8 cellular contexts compared by ENCODE assay signal in the genomic region with DNA sequence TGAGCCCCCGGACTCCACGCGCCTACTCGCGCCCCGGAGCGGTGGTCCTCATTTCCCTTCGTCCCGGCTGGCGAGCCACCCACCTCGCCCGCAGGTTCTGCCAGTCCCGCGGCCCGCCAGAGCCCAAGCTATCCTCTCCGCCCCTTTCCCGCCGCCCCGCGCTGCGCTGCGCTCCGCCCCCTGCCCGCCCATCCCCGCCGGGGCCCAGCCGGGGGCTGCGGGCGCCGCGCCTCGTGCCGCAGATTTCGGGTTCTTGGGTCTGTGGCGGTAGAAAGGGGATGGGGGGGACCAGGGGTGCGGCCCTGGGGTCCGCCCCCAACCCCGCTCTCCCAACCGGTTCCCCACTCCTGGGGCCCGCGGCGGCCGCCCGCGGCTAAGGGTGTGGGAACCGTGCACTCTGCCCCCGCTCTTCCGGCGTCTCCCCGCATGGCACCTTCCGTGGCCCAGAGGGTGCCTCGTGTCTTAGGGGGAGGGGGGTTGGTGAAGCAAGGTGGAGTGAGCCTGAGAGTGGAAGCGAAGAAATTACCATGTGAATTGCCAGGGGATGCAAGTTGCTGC.
DNase-seq lines count a peak whose midpoint lies in the region; TF ChIP-seq lines count a peak whose summit lies in the region.

No MANE protein-coding gene starts in this region.

- H3K9me3 ChIP-seq in osteoblast (ENCODE audit: low read depth, low read length) = no peaks in the 10 kb centered on the region
- no peaks in the 10 kb centered on the region for H3K9me3 ChIP-seq in transverse colon
- H3K9me3 ChIP-seq in BE2C = no peaks in the 10 kb centered on the region

- intact Hi-C loops in transverse colon (cut with DNase I; ENCODE audit: low total_unique reads) = no loop called here

- no peak for TF ChIP-seq EP300 in transverse colon (IDR thresholded peaks at IDR 0.05; ENCODE audit: low read depth)

- no peak for TF ChIP-seq POLR2A in transverse colon (IDR thresholded peaks at IDR 0.05)

- in situ Hi-C loops in transverse colon (cut with MboI; ENCODE audit: low pct_ligation_motif_present in 1 of 4, low pct_unique_long_range_greater_than_20kb in 1 of 4, low sequenced_read_pairs in 3 of 4) = no loop called here

- 42% methylated on average over 44 of the region's 53 CpGs; no CpG with 5 or more reads in 1 of the 2 donors for WGBS in transverse colon (ENCODE audit: low coverage in 1 of 2), 2 donors

- TF ChIP-seq CTCF in osteoblast (IDR thresholded peaks at IDR 0.05; ENCODE audit: extremely low read depth, low read depth, low read length) (no peak), transverse colon (IDR thresholded peaks at IDR 0.05) (no peak), BE2C (IDR thresholded peaks at IDR 0.05; ENCODE audit: low read depth, low read length) (no peak)

- peak overlapping the region; percentile 86 for H3K4me3 ChIP-seq in osteoblast (ENCODE audit: insufficient read depth, low read length)
- peak overlapping the region; percentile 37 to 67 (median 48) for H3K4me3 ChIP-seq in transverse colon
- H3K4me3 ChIP-seq in BE2C (ENCODE audit: low read depth, low read length) = no peak overlapping the region

- peaks cover 9% of the 10 kb centered on the region for H3K27me3 ChIP-seq in osteoblast (ENCODE audit: insufficient read depth, low read length)
- H3K27me3 ChIP-seq in transverse colon = no peaks in the 10 kb centered on the region
- peaks cover 16% of the 10 kb centered on the region for H3K27me3 ChIP-seq in BE2C

- H3K27ac ChIP-seq in osteoblast (ENCODE audit: low read depth, low read length) (peak overlapping the region; percentile 21), transverse colon (peak overlapping the region in 3 of 4 donors; percentile 16 to 55 (median 37))

- H3K4me2 ChIP-seq in osteoblast (ENCODE audit: insufficient read depth, low read length) = peak overlapping the region; percentile 77

- H3K36me3 ChIP-seq in osteoblast (ENCODE audit: insufficient read depth, low read length) (peaks cover 19% of the 10 kb centered on the region), transverse colon (no peaks in the 10 kb centered on the region), BE2C (no peaks in the 10 kb centered on the region)

- DNase-seq in GDM1 (lab: John Stamatoyannopoulos, UW) (peak; percentile 68), NCI-H510A (lab: John Stamatoyannopoulos, UW) (peak; percentile 12), activated T-cell treated with anti-CD3 and anti-CD28 coated beads for 1 hour (ENCODE audit: low read depth) (peak; percentile 15), fibroblast of gingiva (ENCODE audit: low read depth) (peak; percentile 9), osteoblast (ENCODE audit: insufficient read length, low spot score, missing footprints) (peak; percentile 57), transverse colon (peak; percentile 27), superior temporal gyrus (ENCODE audit: extremely low spot score) (no peak), BE2C (no peak)

- H3K79me2 ChIP-seq in osteoblast (ENCODE audit: insufficient read depth, low read length) = peaks cover 42% of the 10 kb centered on the region

- no peaks in the 10 kb centered on the region for H4K20me1 ChIP-seq in osteoblast (ENCODE audit: insufficient read depth, low read length)

- H3K4me1 ChIP-seq in osteoblast (ENCODE audit: insufficient read depth, low read length) = peaks cover 30% of the 10 kb centered on the region
- H3K4me1 ChIP-seq in transverse colon = no peaks in the 10 kb centered on the region
- H3K4me1 ChIP-seq in BE2C = no peaks in the 10 kb centered on the region

- peak overlapping the region; percentile 33 for H2AFZ ChIP-seq in osteoblast (ENCODE audit: low read length)

Comparison
In these comparisons a context has a peak if more than half of its experiments do, and no peak if none do; other contexts are left out.
1. DNase-seq: peak in GDM1 (single experiment), NCI-H510A (single experiment), activated T-cell treated with anti-CD3 and anti-CD28 coated beads for 1 hour (single experiment), fibroblast of gingiva (single experiment), osteoblast (single experiment) and transverse colon (single experiment); none in superior temporal gyrus (single experiment) and BE2C (single experiment).